ENCODE assay signal across 15 cellular contexts in genomic region chr9:92639124-92639523, GRCh38. TPM values are rescaled to one million over a fixed set of nuclear protein-coding genes. Genes with fewer than 3 reads are reported as not detected.
DNase-seq lines count a peak whose midpoint lies in the region; TF ChIP-seq lines count a peak whose summit lies in the region.
"Had no signal": no experiment of that assay in that cellular context is flagged by ENCODE, and none has a peak within 500 bp of the region (broad histone marks: within the 10 kb centered on the region; RNA-seq: fewer than 3 reads in every experiment).

No MANE protein-coding gene starts in this region.

- H3K36me3 Mint-ChIP-seq in osteocyte (ENCODE audit: unreplicated experiment) (peaks cover 38% of the 10 kb centered on the region), type B pancreatic cell (peaks cover 10% of the 10 kb centered on the region)

- in situ Hi-C loops in GM23248 (cut with MboI) = loop anchor here (10.0 to 25.0 kb wide), 3 partner anchors 194 to 502 kb away; partner anchors contain the start of genes CENPP and NOL8

- H3K79me2 ChIP-seq in GM23248 (ENCODE audit: insufficient read depth) = peaks cover 35% of the 10 kb centered on the region

- H3K4me3 Mint-ChIP-seq in osteocyte (ENCODE audit: unreplicated experiment) (no peak overlapping the region), type B pancreatic cell (no peak overlapping the region)
- H3K4me3 Mint-ChIP-seq: B cell; CD4-positive, alpha-beta T cell; GM23338 had no signal

- no peak overlapping the region for H3K4me3 ChIP-seq in GM23248
- H3K4me3 ChIP-seq: GM12878, GM23338 had no signal

- no peaks in the 10 kb centered on the region for H3K27me3 ChIP-seq in GM23248 (replicated peaks; ENCODE audit: insufficient read depth)

- no peak for DNase-seq in GM23248
- DNase-seq in RWPE1 (ENCODE audit: low spot score) = no peak
- peak; percentile 42 for DNase-seq in osteocyte (ENCODE audit: extremely low spot score, unreplicated experiment)
- DNase-seq in type B pancreatic cell (ENCODE audit: extremely low spot score, unreplicated experiment) = peak; percentile 27
- DNase-seq in stimulated activated CD4-positive, alpha-beta T cell treated with anti-CD3 and anti-CD28 coated beads, Interleukin-1b, Interleukin-23, amount 100 ng/mL, for 48 hours = no peak
- DNase-seq in NOMO-1 (lab: John Stamatoyannopoulos, UW; ENCODE audit: unreplicated experiment in 2 of 2) = no peak
- no peak for DNase-seq in UCSD-AML1 (lab: John Stamatoyannopoulos, UW; ENCODE audit: unreplicated experiment)
- DNase-seq: Calu3, DMS 273 treated with DMSO at 0.1 percent for 48 hours, DMS79, H7 had no signal

- no peak overlapping the region for H3K4me2 ChIP-seq in GM23248 (ENCODE audit: unreplicated experiment)
- H3K4me2 ChIP-seq: GM23338 had no signal

- H3K27ac Mint-ChIP-seq in osteocyte (ENCODE audit: unreplicated experiment) (no peak overlapping the region), type B pancreatic cell (no peak overlapping the region)
- H3K27ac Mint-ChIP-seq: B cell; CD4-positive, alpha-beta T cell; GM23338 had no signal

- H3K27ac ChIP-seq in GM23248 (peak overlapping the region; percentile 37), RWPE1 (peak overlapping the region; percentile 36)

- 0 out of 2 replicates have a peak, but pooled peaks cover 6% of the 10 kb centered on the region for H3K4me1 ChIP-seq in GM23248 (ENCODE audit: insufficient read depth)

- H3K9me2 ChIP-seq in GM23248 (ENCODE audit: insufficient read depth) = no peaks in the 10 kb centered on the region

- peak overlapping the region; percentile 5; the same call in 1 of the 2 replicates for H3K9ac ChIP-seq in GM23248

- H3K9me3 ChIP-seq in GM23248 (ENCODE audit: low read depth) = no peaks in the 10 kb centered on the region

- no peaks in the 10 kb centered on the region for H3K9me3 Mint-ChIP-seq in osteocyte (ENCODE audit: unreplicated experiment)
- H3K9me3 Mint-ChIP-seq in type B pancreatic cell = no peaks in the 10 kb centered on the region
- H3K9me3 Mint-ChIP-seq: CD4-positive, alpha-beta T cell; GM23338 had no signal

- CTCF ChIA-PET in RWPE1 (lab: Yijun Ruan, JAX) = interaction anchor here (0.6 to 0.7 kb wide), 3 partner anchors 18 to 211 kb away, joined by 3 to 4 read pairs (median 3); no protein-coding TSS in a partner anchor

- no peak for TF ChIP-seq CTCF in RWPE1 (conservative IDR thresholded peaks at IDR 0.05; ENCODE audit: low read depth)
- TF ChIP-seq CTCF in osteocyte (IDR thresholded peaks at IDR 0.05) = no peak
- TF ChIP-seq CTCF in type B pancreatic cell (conservative IDR thresholded peaks at IDR 0.05) = no peak

- H3K4me1 Mint-ChIP-seq in osteocyte (ENCODE audit: unreplicated experiment) (peaks cover 9% of the 10 kb centered on the region), type B pancreatic cell (ENCODE audit: unreplicated experiment) (peaks cover 7% of the 10 kb centered on the region)
- H3K4me1 Mint-ChIP-seq: B cell, GM23338 had no signal

- peaks cover 36% of the 10 kb centered on the region for H3K36me3 ChIP-seq in GM23248 (ENCODE audit: low read depth)

- POLR2A ChIA-PET in RWPE1 (lab: Yijun Ruan, JAX; ENCODE audit: low non-redundant PET) = no interaction called here

- WGBS in GM23248 (ENCODE audit: low coverage in 1 of 2, low lambda C conversion rate in 2 of 2, missing lambda C conversion rate in 2 of 2), 2 experiments = 85 to 87% methylated on average over 7 of the region's 7 CpGs

- H3F3A ChIP-seq in GM23248 (ENCODE audit: insufficient read depth) = no peaks in the 10 kb centered on the region

- no peak overlapping the region for H2AFZ ChIP-seq in GM23248
- H2AFZ ChIP-seq: GM23338 had no signal

- H3K27me3 Mint-ChIP-seq in osteocyte (ENCODE audit: unreplicated experiment) (no peaks in the 10 kb centered on the region), type B pancreatic cell (no peaks in the 10 kb centered on the region)
- H3K27me3 Mint-ChIP-seq: B cell; CD4-positive, alpha-beta T cell had no signal

- no peaks in the 10 kb centered on the region for H4K20me1 ChIP-seq in GM23248 (ENCODE audit: insufficient read depth)

RNA-seq across cellular contexts. Expression of gene IPPK, which starts 30.8 kb away (rescaled TPM):
- total RNA-seq in GM23248 (2014; rRNA removed; shearing (Covaris generic)) = 17.8 and 18.3 TPM in 2 replicates
- polyA plus RNA-seq in GM23248 (2016; fragmentation: Nextera tagmentation; extraction: Ambion mirVana) = 10.4 and 10.7 TPM in 2 replicates
- total RNA-seq in osteocyte (6.4 and 7.4 TPM in 2 replicates), type B pancreatic cell (ENCODE audit: low replicate concordance) (8.1 and 11.6 TPM in 2 replicates)

Comparison
In these comparisons a context has a peak if more than half of its experiments do, and no peak if none do; other contexts are left out.
1. DNase-seq: peak in osteocyte (single experiment) and type B pancreatic cell (single experiment); none in GM23248 (single experiment), RWPE1 (single experiment), stimulated activated CD4-positive, alpha-beta T cell treated with anti-CD3 and anti-CD28 coated beads, Interleukin-1b, Interleukin-23, amount 100 ng/mL, for 48 hours (single experiment), NOMO-1 (0 of 2) and UCSD-AML1 (single experiment).